In the genomic region with DNA sequence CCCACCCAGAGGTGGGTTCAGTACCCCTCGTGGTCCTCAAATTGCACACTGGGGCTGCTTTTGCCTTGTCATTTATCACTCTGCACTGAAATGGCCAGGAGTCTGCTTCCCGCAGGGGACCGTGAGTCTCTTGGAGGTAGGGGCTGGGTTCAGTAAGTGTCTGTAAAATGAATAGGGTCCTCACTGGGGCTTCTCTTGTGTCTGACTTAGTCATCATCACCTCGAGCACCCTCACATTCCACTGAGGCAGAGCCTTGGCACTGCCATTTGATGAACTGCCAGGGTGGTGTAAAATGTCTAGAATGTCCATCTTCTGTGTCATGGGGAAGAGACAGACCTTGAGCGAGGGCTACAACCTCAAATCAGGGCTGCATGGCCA, we compare ENCODE assay signal across 15 cellular contexts.
DNase-seq lines count a peak whose midpoint lies in the region; ATAC-seq and TF ChIP-seq lines count a peak whose summit lies in the region.
"Had no signal": no experiment of that assay in that cellular context is flagged by ENCODE, and none has a peak within 500 bp of the region (broad histone marks: within the 10 kb centered on the region; RNA-seq: fewer than 3 reads in every experiment).

No MANE protein-coding gene starts in this region.

- H3K4me3 Mint-ChIP-seq in nephron (peak overlapping the region in 1 of 3 experiments; percentile 31), type B pancreatic cell (peak overlapping the region; percentile 18)
- H3K4me3 Mint-ChIP-seq: activated CD4-positive, alpha-beta T cell treated with anti-CD3 and anti-CD28 coated beads for 36 hours; activated T-helper 1 cell treated with anti-CD3 and anti-CD28 coated beads, Interleukin-12 subunit alpha, Interleukin-12 subunit beta, Interleukin-2, Interleukin-4 antibody, amounts not matched to agents 30 ng/mL and 10 ng/mL and 1 ng/mL, durations not matched to agents 14 hours and 24 hours and 36 hours had no signal

- no peaks in the 10 kb centered on the region for H3K9me2 ChIP-seq in SK-N-SH

- H3K27ac Mint-ChIP-seq in nephron (peak overlapping the region in 2 of 3 experiments; percentile 38 to 59), type B pancreatic cell (no peak overlapping the region)
- H3K27ac Mint-ChIP-seq: activated CD4-positive, alpha-beta T cell treated with anti-CD3 and anti-CD28 coated beads for 36 hours; activated T-helper 1 cell treated with anti-CD3 and anti-CD28 coated beads, Interleukin-12 subunit alpha, Interleukin-12 subunit beta, Interleukin-2, Interleukin-4 antibody, amounts not matched to agents 30 ng/mL and 10 ng/mL and 1 ng/mL, durations not matched to agents 14 hours and 24 hours and 36 hours had no signal

- H3F3A ChIP-seq in SK-N-SH (replicated peaks; ENCODE audit: insufficient read depth), result peaks cover 19% of the 10 kb centered on the region

- no peaks in the 10 kb centered on the region for H3K36me3 Mint-ChIP-seq in nephron (ENCODE audit: low read depth)
- no peaks in the 10 kb centered on the region for H3K36me3 Mint-ChIP-seq in type B pancreatic cell

- H3K27me3 Mint-ChIP-seq in nephron (ENCODE audit: low read depth) (no peaks in the 10 kb centered on the region), type B pancreatic cell (peaks cover 6% of the 10 kb centered on the region)

- no peaks in the 10 kb centered on the region for H3K9me3 Mint-ChIP-seq in nephron
- no peaks in the 10 kb centered on the region for H3K9me3 Mint-ChIP-seq in type B pancreatic cell
- H3K9me3 Mint-ChIP-seq: activated T-helper 1 cell treated with anti-CD3 and anti-CD28 coated beads, Interleukin-12 subunit alpha, Interleukin-12 subunit beta, Interleukin-2, Interleukin-4 antibody, amounts not matched to agents 30 ng/mL and 10 ng/mL and 1 ng/mL, durations not matched to agents 14 hours and 24 hours and 36 hours had no signal

- H2AFZ ChIP-seq in SK-N-SH (ENCODE audit: low read depth), result no peak overlapping the region

- no peak overlapping the region for H3K4me3 ChIP-seq in SK-N-SH (ENCODE audit: low read depth in 2 of 2, low read length in 1 of 2)

- ATAC-seq in SK-N-SH treated with all-trans-retinoic acid at 6 μM for 48 hours (no peak), GM21786 (IDR thresholded peaks at IDR 0.05; ENCODE audit: unreplicated experiment) (no peak)

- CTCF ChIA-PET in SK-N-SH (lab: Yijun Ruan, JAX), result interaction anchor here (0.5 to 18.5 kb wide), 2 partner anchors 92 to 168 kb away, joined by 3 to 375 read pairs; a partner anchor contains a TSS

- no peaks in the 10 kb centered on the region for H3K9me3 ChIP-seq in SK-N-SH

- peaks cover 0 to 36% of the 10 kb centered on the region in 2 experiments; a peak in 2 of 4 replicates for H3K4me1 ChIP-seq in SK-N-SH (ENCODE audit: control insufficient read depth in 1 of 2, insufficient read depth in 2 of 2, low read depth in 1 of 2, low read length in 1 of 2)

- H3K27ac ChIP-seq in SK-N-SH (ENCODE audit: low read depth in 2 of 2, low read length in 1 of 2) (peak overlapping the region in 1 of 2 experiments; percentile 68; a peak in 2 of 4 replicates), cingulate gyrus (ENCODE audit: low read depth, low read length) (peak overlapping the region; percentile 29)
- H3K27ac ChIP-seq: 22Rv1 had no signal

- TF ChIP-seq RAD21 in SK-N-SH (IDR thresholded peaks at IDR 0.05; ENCODE audit: low read length), result no peak

- H3K79me2 ChIP-seq in SK-N-SH (ENCODE audit: insufficient read depth), result no peaks in the 10 kb centered on the region

- H4K20me1 ChIP-seq in SK-N-SH (ENCODE audit: insufficient read depth), result no peaks in the 10 kb centered on the region

- H3K4me2 ChIP-seq in SK-N-SH, result peak overlapping the region; percentile 18; the same call in 1 of the 2 replicates

- peak overlapping the region; percentile 40; the same call in 1 of the 2 replicates for H3K9ac ChIP-seq in SK-N-SH

- no peaks in the 10 kb centered on the region for H3K36me3 ChIP-seq in SK-N-SH (replicated peaks in 1 of 2; ENCODE audit: control insufficient read depth in 1 of 2, insufficient read depth in 2 of 2, low read length in 1 of 2)

- 61% methylated on average over 3 of the region's 5 CpGs for WGBS in SK-N-SH (ENCODE audit: low lambda C conversion rate)

- H3K4me1 Mint-ChIP-seq in nephron, result peaks cover 50% of the 10 kb centered on the region
- peaks cover 40% of the 10 kb centered on the region for H3K4me1 Mint-ChIP-seq in type B pancreatic cell (ENCODE audit: unreplicated experiment)

- H3K27me3 ChIP-seq in SK-N-SH (ENCODE audit: insufficient read depth), result no peaks in the 10 kb centered on the region

- TF ChIP-seq CTCF in SK-N-SH (IDR thresholded peaks at IDR 0.05) (no peak), nephron (IDR thresholded peaks at IDR 0.05; ENCODE audit: unreplicated experiment in 3 of 3) (no peak), type B pancreatic cell (conservative IDR thresholded peaks at IDR 0.05) (no peak)

- DNase-seq in SK-N-SH, result no peak
- no peak for DNase-seq in type B pancreatic cell (ENCODE audit: extremely low spot score, unreplicated experiment)
- no peak for DNase-seq in NCI-H82 (lab: John Stamatoyannopoulos, UW)
- DNase-seq in NCI-H1105 treated with DMSO at 0.1 percent for 48 hours (lab: John Stamatoyannopoulos, UW), result no peak
- DNase-seq: activated CD4-positive, alpha-beta T cell treated with anti-CD3 and anti-CD28 coated beads for 36 hours; COR-L47; NCI-H2171 treated with DMSO at 0.1 percent for 48 hours; stimulated activated CD4-positive, alpha-beta T cell treated with anti-CD3 and anti-CD28 coated beads, Interleukin-4, amount 100 ng/mL, for 24 hours; stimulated activated naive CD4-positive, alpha-beta T cell treated with Interleukin-2 at 50 U/mL for 16 hours had no signal

- POLR2A ChIA-PET in SK-N-SH (lab: Yijun Ruan, JAX), result no interaction called here

- TF ChIP-seq EP300 in SK-N-SH (IDR thresholded peaks at IDR 0.05; ENCODE audit: borderline replicate concordance in 1 of 2, low read depth in 1 of 2, low read length in 1 of 2), result no peak

TF ChIP-seq in SK-N-SH, 30 proteins besides CTCF, POLR2A, EP300 and RAD21:
- TF ChIP-seq, protein P1, sequence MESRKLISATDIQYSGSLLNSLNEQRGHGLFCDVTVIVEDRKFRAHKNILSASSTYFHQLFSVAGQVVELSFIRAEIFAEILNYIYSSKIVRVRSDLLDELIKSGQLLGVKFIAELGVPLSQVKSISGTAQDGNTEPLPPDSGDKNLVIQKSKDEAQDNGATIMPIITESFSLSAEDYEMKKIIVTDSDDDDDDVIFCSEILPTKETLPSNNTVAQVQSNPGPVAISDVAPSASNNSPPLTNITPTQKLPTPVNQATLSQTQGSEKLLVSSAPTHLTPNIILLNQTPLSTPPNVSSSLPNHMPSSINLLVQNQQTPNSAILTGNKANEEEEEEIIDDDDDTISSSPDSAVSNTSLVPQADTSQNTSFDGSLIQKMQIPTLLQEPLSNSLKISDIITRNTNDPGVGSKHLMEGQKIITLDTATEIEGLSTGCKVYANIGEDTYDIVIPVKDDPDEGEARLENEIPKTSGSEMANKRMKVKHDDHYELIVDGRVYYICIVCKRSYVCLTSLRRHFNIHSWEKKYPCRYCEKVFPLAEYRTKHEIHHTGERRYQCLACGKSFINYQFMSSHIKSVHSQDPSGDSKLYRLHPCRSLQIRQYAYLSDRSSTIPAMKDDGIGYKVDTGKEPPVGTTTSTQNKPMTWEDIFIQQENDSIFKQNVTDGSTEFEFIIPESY (IDR thresholded peaks at IDR 0.05; ENCODE audit: borderline replicate concordance, low read depth), result no peak
- TF ChIP-seq, protein P2, sequence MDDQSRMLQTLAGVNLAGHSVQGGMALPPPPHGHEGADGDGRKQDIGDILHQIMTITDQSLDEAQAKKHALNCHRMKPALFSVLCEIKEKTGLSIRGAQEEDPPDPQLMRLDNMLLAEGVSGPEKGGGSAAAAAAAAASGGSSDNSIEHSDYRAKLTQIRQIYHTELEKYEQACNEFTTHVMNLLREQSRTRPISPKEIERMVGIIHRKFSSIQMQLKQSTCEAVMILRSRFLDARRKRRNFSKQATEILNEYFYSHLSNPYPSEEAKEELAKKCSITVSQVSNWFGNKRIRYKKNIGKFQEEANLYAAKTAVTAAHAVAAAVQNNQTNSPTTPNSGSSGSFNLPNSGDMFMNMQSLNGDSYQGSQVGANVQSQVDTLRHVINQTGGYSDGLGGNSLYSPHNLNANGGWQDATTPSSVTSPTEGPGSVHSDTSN (IDR thresholded peaks at IDR 0.05), result 0 out of 2 replicates have a peak, but pooled peaks have one; percentile 14

TF ChIP-seq in SK-N-SH treated with all-trans-retinoic acid at 6 μM for 48 hours, 23 proteins besides CTCF, POLR2A, EP300 and RAD21:
- TF ChIP-seq ESRRG (CRISPR knock-in tag; IDR thresholded peaks at IDR 0.05), result no peak
- TF ChIP-seq ZFP30 (CRISPR knock-in tag; IDR thresholded peaks at IDR 0.05), result no peak
- TF ChIP-seq, protein P3, sequence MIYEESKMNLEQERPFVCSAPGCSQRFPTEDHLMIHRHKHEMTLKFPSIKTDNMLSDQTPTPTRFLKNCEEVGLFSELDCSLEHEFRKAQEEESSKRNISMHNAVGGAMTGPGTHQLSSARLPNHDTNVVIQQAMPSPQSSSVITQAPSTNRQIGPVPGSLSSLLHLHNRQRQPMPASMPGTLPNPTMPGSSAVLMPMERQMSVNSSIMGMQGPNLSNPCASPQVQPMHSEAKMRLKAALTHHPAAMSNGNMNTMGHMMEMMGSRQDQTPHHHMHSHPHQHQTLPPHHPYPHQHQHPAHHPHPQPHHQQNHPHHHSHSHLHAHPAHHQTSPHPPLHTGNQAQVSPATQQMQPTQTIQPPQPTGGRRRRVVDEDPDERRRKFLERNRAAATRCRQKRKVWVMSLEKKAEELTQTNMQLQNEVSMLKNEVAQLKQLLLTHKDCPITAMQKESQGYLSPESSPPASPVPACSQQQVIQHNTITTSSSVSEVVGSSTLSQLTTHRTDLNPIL (CRISPR knock-in tag; IDR thresholded peaks at IDR 0.05; ENCODE audit: low read depth), result no peak
- TF ChIP-seq, protein P4, sequence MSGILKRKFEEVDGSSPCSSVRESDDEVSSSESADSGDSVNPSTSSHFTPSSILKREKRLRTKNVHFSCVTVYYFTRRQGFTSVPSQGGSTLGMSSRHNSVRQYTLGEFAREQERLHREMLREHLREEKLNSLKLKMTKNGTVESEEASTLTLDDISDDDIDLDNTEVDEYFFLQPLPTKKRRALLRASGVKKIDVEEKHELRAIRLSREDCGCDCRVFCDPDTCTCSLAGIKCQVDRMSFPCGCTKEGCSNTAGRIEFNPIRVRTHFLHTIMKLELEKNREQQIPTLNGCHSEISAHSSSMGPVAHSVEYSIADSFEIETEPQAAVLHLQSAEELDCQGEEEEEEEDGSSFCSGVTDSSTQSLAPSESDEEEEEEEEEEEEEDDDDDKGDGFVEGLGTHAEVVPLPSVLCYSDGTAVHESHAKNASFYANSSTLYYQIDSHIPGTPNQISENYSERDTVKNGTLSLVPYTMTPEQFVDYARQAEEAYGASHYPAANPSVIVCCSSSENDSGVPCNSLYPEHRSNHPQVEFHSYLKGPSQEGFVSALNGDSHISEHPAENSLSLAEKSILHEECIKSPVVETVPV (CRISPR knock-in tag; IDR thresholded peaks at IDR 0.05), result no peak
- no peak for TF ChIP-seq ARNTL (CRISPR knock-in tag; IDR thresholded peaks at IDR 0.05; ENCODE audit: borderline replicate concordance, low read depth)
